Comparison of ENCODE assay signal across 8 cellular contexts in genomic region chr1:24391882-24392603, GRCh38. TPM values are rescaled to one million over a fixed set of nuclear protein-coding genes. Genes with fewer than 3 reads are reported as not detected.
A peak's percentile ranks its signal among the peaks of the same experiment; 100 is the strongest.
DNase-seq lines count a peak whose midpoint lies in the region; ATAC-seq and TF ChIP-seq lines count a peak whose summit lies in the region.

No MANE protein-coding gene starts in this region.

- peak; percentile 83 for TF ChIP-seq RAD21 in IMR-90 (IDR thresholded peaks at IDR 0.05; ENCODE audit: low read length)

- H2BK120ac ChIP-seq in IMR-90 (ENCODE audit: low read depth, low read length) = peak overlapping the region; percentile 59; the same call in 1 of the 2 replicates

- H2BK5ac ChIP-seq in IMR-90 (ENCODE audit: low read depth, low read length, poor library complexity, severe bottlenecking) = no peak overlapping the region

- no peak overlapping the region for H3K56ac ChIP-seq in IMR-90 (ENCODE audit: extremely low read depth, insufficient read depth, low read length)

- peak overlapping the region; percentile 94 for H3K27ac Mint-ChIP-seq in activated naive CD8-positive, alpha-beta T cell

- H2AK5ac ChIP-seq in IMR-90 (ENCODE audit: low read depth, low read length) = peak overlapping the region; percentile 37; the same call in 1 of the 2 replicates

- 0 out of 2 replicates have a peak, but pooled peaks cover 3% of the 10 kb centered on the region for H3K9me1 ChIP-seq in IMR-90 (ENCODE audit: insufficient read depth, low read length)

- TF ChIP-seq POLR2A in IMR-90 (IDR thresholded peaks at IDR 0.05; ENCODE audit: low read depth, low read length) (no peak), Raji (IDR thresholded peaks at IDR 0.05; ENCODE audit: insufficient read depth, low read depth, low read length) (peak; percentile 26; the same call in 1 of the 2 replicates), heart left ventricle (IDR thresholded peaks at IDR 0.05) (no peak)

- H2AFZ ChIP-seq in IMR-90 (replicated peaks; ENCODE audit: low read length, poor library complexity) = peak overlapping the region; percentile 60

- H3K4ac ChIP-seq in IMR-90 (ENCODE audit: low read depth, low read length) = peak overlapping the region; percentile 50

- H3K18ac ChIP-seq in IMR-90 (ENCODE audit: low read depth, low read length) = no peak overlapping the region

- peak; percentile 77 for TF ChIP-seq CTCF in IMR-90 (conservative IDR thresholded peaks at IDR 0.05; ENCODE audit: low read depth, low read length)
- peak; percentile 61 to 80 (median 72) for TF ChIP-seq CTCF in heart left ventricle (IDR thresholded peaks at IDR 0.05)
- TF ChIP-seq CTCF in retinal pigment epithelial cell (conservative IDR thresholded peaks at IDR 0.05; ENCODE audit: low read depth, low read length) = peak; percentile 91

- H3K9me3 ChIP-seq in IMR-90 (ENCODE audit: control insufficient read depth, insufficient read depth, low read length) (no peaks in the 10 kb centered on the region), heart left ventricle (no peaks in the 10 kb centered on the region)

- H4K20me1 ChIP-seq in IMR-90 (ENCODE audit: insufficient read depth, low read length) = no peaks in the 10 kb centered on the region

- H2BK20ac ChIP-seq in IMR-90 (ENCODE audit: low read depth, low read length) = peak overlapping the region; percentile 48

- no peaks in the 10 kb centered on the region for H3K36me3 ChIP-seq in IMR-90 (ENCODE audit: control insufficient read depth, insufficient read depth, low read length)
- no peaks in the 10 kb centered on the region for H3K36me3 ChIP-seq in heart left ventricle

- no peak overlapping the region for H3K9ac ChIP-seq in IMR-90 (ENCODE audit: low read depth, low read length)

- no peaks in the 10 kb centered on the region for H3K9me3 Mint-ChIP-seq in activated naive CD8-positive, alpha-beta T cell (ENCODE audit: low read depth)

- intact Hi-C loops in IMR-90 (cut with micrococcal nuclease) (loop anchor here (1.0 to 10.0 kb wide), 5 partner anchors 190 to 321 kb away; no protein-coding TSS in a partner anchor), heart left ventricle (cut with DNase I) (loop anchor here in 9 of 10 donors (1.0 to 10.0 kb wide), 9 partner anchors 189 to 320 kb away; no protein-coding TSS in a partner anchor)

- peak overlapping the region in 1 of 2 experiments; percentile 27; a peak in 2 of 4 replicates for H4K8ac ChIP-seq in IMR-90 (ENCODE audit: low read depth in 2 of 2, low read length in 2 of 2)

- peak overlapping the region; percentile 12; the same call in 1 of the 3 replicates for H2BK15ac ChIP-seq in IMR-90 (ENCODE audit: low read depth, low read length)

- peaks cover 5% of the 10 kb centered on the region for H3K36me3 Mint-ChIP-seq in activated naive CD8-positive, alpha-beta T cell

- DNase-seq in EL (peak; percentile 59), IMR-90 (peak; percentile 51), heart left ventricle (peak in 4 of 5 donors; percentile 58 to 67 (median 60)), retinal pigment epithelial cell (ENCODE audit: low read depth) (no peak), GOT3 (lab: John Stamatoyannopoulos, UW) (no peak)

- no peak overlapping the region for H3K14ac ChIP-seq in IMR-90 (replicated peaks; ENCODE audit: low read depth, low read length)

- H3K27me3 ChIP-seq in IMR-90 (ENCODE audit: control insufficient read depth, insufficient read depth, low read length) = no peaks in the 10 kb centered on the region
- H3K27me3 ChIP-seq in heart left ventricle = no peaks in the 10 kb centered on the region

- H3K4me1 Mint-ChIP-seq in activated naive CD8-positive, alpha-beta T cell (ENCODE audit: low read depth) = peaks cover 40% of the 10 kb centered on the region

- peak overlapping the region; percentile 81 for H2AK9ac ChIP-seq in IMR-90 (replicated peaks; ENCODE audit: low read depth, low read length, poor library complexity)

- POLR2A ChIA-PET in IMR-90 (lab: Charles Lee; ENCODE audit: unreplicated experiment) = no interaction called here

- CTCF ChIA-PET in IMR-90 (lab: Yijun Ruan, JAX) = interaction anchor here (0.6 to 5.2 kb wide), 20 partner anchors 9 to 250 kb away, joined by 3 to 170 read pairs (median 4); partner anchors contain the start of genes NIPAL3 and STPG1

- H3K4me1 ChIP-seq in IMR-90 (ENCODE audit: control insufficient read depth, insufficient read depth, low read length) = peaks cover 6% of the 10 kb centered on the region
- peaks cover 0 to 21% (median 14%) of the 10 kb centered on the region in 12 donors for H3K4me1 ChIP-seq in heart left ventricle

- no peak overlapping the region for H3K23ac ChIP-seq in IMR-90 (ENCODE audit: low read depth, low read length)

- H3K79me1 ChIP-seq in IMR-90 (ENCODE audit: low read depth in 1 of 2, low read length in 2 of 2) = peaks cover 0 to 22% of the 10 kb centered on the region in 2 experiments; a peak in 1 of 4 replicates

- BruUV-seq in IMR-90 (replicated peaks; lab: Mats Ljungman, UMichigan) = no TSS peak

- H3K27ac ChIP-seq in IMR-90 (ENCODE audit: insufficient read depth, low read length) = no peak overlapping the region
- peak overlapping the region; percentile 58 to 86 (median 74) for H3K27ac ChIP-seq in heart left ventricle

- no peak overlapping the region for H4K5ac ChIP-seq in IMR-90 (ENCODE audit: low read depth, low read length)

- in situ Hi-C loops in IMR-90 (cut with MboI; ENCODE audit: low sequenced_read_pairs) = loop anchor here (5.0 to 10.0 kb wide), 2 partner anchors 190 to 243 kb away; no protein-coding TSS in a partner anchor

- dilution Hi-C loops in IMR-90 (cut with HindIII; ENCODE audit: low sequenced_read_pairs, unreplicated experiment) = no loop called here

- 91% methylated on average over 4 of the region's 11 CpGs; no CpG with 5 or more reads in 1 of the 2 experiments for WGBS in IMR-90 (ENCODE audit: extremely low coverage in 2 of 2, insufficient read length in 1 of 2), 2 experiments
- WGBS in heart left ventricle, 4 donors = 23 to 45% (median 32%) methylated on average over 11 of the region's 11 CpGs

- H3K27me3 Mint-ChIP-seq in activated naive CD8-positive, alpha-beta T cell = no peaks in the 10 kb centered on the region

- H3K4me3 ChIP-seq in IMR-90 (ENCODE audit: insufficient read depth, low read depth, low read length) (no peak overlapping the region), heart left ventricle (peak overlapping the region in 9 of 12 donors; percentile 14 to 38 (median 25)), retinal pigment epithelial cell (ENCODE audit: low read length) (no peak overlapping the region)

- ATAC-seq in GM21528 (IDR thresholded peaks at IDR 0.05; ENCODE audit: low FRiP score, unreplicated experiment) (peak; percentile 63), IMR-90 (ENCODE audit: low read depth) (peak; percentile 71), heart left ventricle (peak; percentile 83 to 89 (median 86))

- peak overlapping the region; percentile 71 for H3K4me3 Mint-ChIP-seq in activated naive CD8-positive, alpha-beta T cell

- no peak overlapping the region for H3K4me2 ChIP-seq in IMR-90 (ENCODE audit: low read depth, low read length)

- peak overlapping the region; percentile 17; the same call in 1 of the 2 replicates for H4K91ac ChIP-seq in IMR-90 (ENCODE audit: insufficient read depth, low read depth, low read length)

TF ChIP-seq in IMR-90, 13 proteins besides CTCF, POLR2A, EP300 and RAD21:
- TF ChIP-seq RCOR1 (IDR thresholded peaks at IDR 0.05; ENCODE audit: insufficient replicate concordance, low read length) (no peak), SMC3 (IDR thresholded peaks at IDR 0.05; ENCODE audit: low read depth, low read length) (peak; percentile 75), BHLHE40 (IDR thresholded peaks at IDR 0.05; ENCODE audit: low read depth, low read length) (no peak)

RNA-seq across cellular contexts. Expression of gene STPG1, which starts 21.5 kb away (rescaled TPM):
- total RNA-seq in IMR-90 (2012; rRNA removed) (3.0 and 3.6 TPM in 2 replicates), heart left ventricle (1 to 10 TPM; 3.8 to 6.9 (median 4.8) TPM)
- polyA plus RNA-seq in IMR-90 (2012; rRNA removed) (6.5 and 7.5 TPM in 2 replicates), heart left ventricle (1 to 10 TPM; 4.5 to 5.2 TPM)
- 4.3 and 4.5 TPM in 2 replicates for polyA plus RNA-seq in IMR-90 (2012; cell fraction: cytosol; rRNA removed)
- 4.0 and 5.8 TPM in 2 replicates for polyA plus RNA-seq in IMR-90 (2012; cell fraction: nucleus; rRNA removed; ENCODE audit: low replicate concordance)

RNA-seq across cellular contexts. Expression of gene NIPAL3, which starts 23.6 kb away (rescaled TPM):
- total RNA-seq in IMR-90 (2012; rRNA removed) (95.3 and 123 TPM in 2 replicates), heart left ventricle (10 to 100 TPM; 24.7 to 48.3 (median 29.7) TPM)
- polyA plus RNA-seq in IMR-90 (2012; rRNA removed) (49.0 and 55.0 TPM in 2 replicates), heart left ventricle (10 to 100 TPM in 1 of 2 donors, 1 to 10 TPM in 1; 9.8 to 15.9 TPM)
- polyA plus RNA-seq in IMR-90 (2012; cell fraction: cytosol; rRNA removed) = 56.5 and 99.1 TPM in 2 replicates
- 25.9 and 38.1 TPM in 2 replicates for polyA plus RNA-seq in IMR-90 (2012; cell fraction: nucleus; rRNA removed; ENCODE audit: low replicate concordance)

Comparison
In these comparisons a context has a peak if more than half of its experiments do, and no peak if none do; other contexts are left out.
1. DNase-seq: peak in EL (single experiment), IMR-90 (single experiment) and heart left ventricle (4 of 5); none in retinal pigment epithelial cell (single experiment) and GOT3 (single experiment).
2. H3K4me3 ChIP-seq: peak in heart left ventricle (9 of 12); none in IMR-90 (single experiment) and retinal pigment epithelial cell (single experiment).
3. Peak in every context shown above with its lines, with median percentiles within 50 percentile points of each other: ATAC-seq and CTCF ChIP-seq.